Comparison of ENCODE assay signal across 29 cellular contexts in the genomic region with DNA sequence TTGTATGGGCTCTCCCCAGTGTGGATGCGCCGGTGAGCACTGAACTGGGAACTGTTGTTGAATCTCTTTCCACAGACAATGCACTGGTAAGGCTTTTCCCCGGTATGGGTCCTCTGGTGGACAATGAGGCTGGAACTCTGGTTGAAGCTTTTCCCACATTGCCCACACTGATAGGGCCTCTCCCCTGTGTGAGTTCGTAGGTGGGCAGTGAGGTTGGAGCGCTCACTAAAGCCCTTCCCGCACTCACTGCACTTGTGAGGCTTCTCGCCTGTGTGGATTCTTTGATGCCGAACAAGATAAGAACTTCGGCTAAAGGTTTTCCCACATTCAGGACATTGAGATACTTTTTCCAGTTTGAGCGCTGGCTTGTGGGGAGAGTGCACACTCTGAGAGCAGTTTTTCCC. TPM values are rescaled to one million over a fixed set of nuclear protein-coding genes. Genes with fewer than 3 reads are reported as not detected.
DNase-seq lines count a peak whose midpoint lies in the region; ATAC-seq and TF ChIP-seq lines count a peak whose summit lies in the region.
"Had no signal": no experiment of that assay in that cellular context is flagged by ENCODE, and none has a peak within 500 bp of the region (broad histone marks: within the 10 kb centered on the region; RNA-seq: fewer than 3 reads in every experiment).

No MANE protein-coding gene starts in this region.

- peak overlapping the region; percentile 22 to 25 for H3K4me3 ChIP-seq in CD4-positive, alpha-beta memory T cell (ENCODE audit: low read length in 2 of 2)
- peak overlapping the region; percentile 49 to 58 for H3K4me3 ChIP-seq in duodenal mucosa (ENCODE audit: low read depth in 1 of 2, low read length in 2 of 2)
- H3K4me3 ChIP-seq in rectal smooth muscle tissue (ENCODE audit: low read length) = peak overlapping the region; percentile 47
- H3K4me3 ChIP-seq: body of pancreas, testis, uterus had no signal

- H3K27me3 ChIP-seq in CD4-positive, alpha-beta memory T cell (ENCODE audit: insufficient read depth, low read length) = no peaks in the 10 kb centered on the region
- H3K27me3 ChIP-seq in duodenal mucosa (ENCODE audit: control insufficient read depth in 1 of 2, insufficient read depth in 2 of 2, low read length in 2 of 2) (no peaks in the 10 kb centered on the region), rectal smooth muscle tissue (ENCODE audit: control insufficient read depth, insufficient read depth, low read length) (no peaks in the 10 kb centered on the region)
- H3K27me3 ChIP-seq: body of pancreas, testis, uterus had no signal

- H3K27ac ChIP-seq in CD4-positive, alpha-beta memory T cell (ENCODE audit: low read depth, low read length) = no peak overlapping the region
- no peak overlapping the region for H3K27ac ChIP-seq in duodenal mucosa (ENCODE audit: low read depth, low read length)
- no peak overlapping the region for H3K27ac ChIP-seq in rectal smooth muscle tissue (ENCODE audit: low read depth, low read length)
- H3K27ac ChIP-seq: body of pancreas, testis, uterus had no signal

- H3K36me3 Mint-ChIP-seq in CD4-positive, alpha-beta memory T cell = peaks cover 78 to 80% of the 10 kb centered on the region in 2 donors

- no peaks in the 10 kb centered on the region for H3K27me3 Mint-ChIP-seq in CD4-positive, alpha-beta memory T cell
- H3K27me3 Mint-ChIP-seq: activated CD8-positive, alpha-beta T cell treated with anti-CD3 and anti-CD28 coated beads for 36 hours; CD4-positive, CD25-positive, alpha-beta regulatory T cell; natural killer cell treated with Interleukin-12 subunit alpha and Interleukin-12 subunit beta and Interleukin-15 and Interleukin-18, amount 100 ng/mL, for 72 hours; stimulated activated naive B cell treated with anti-CD40 and anti-IgM and Interleukin-4, amounts not matched to agents 10 μg/mL and 1 μg/mL and 100 μg/mL, for 72 hours had no signal

- H3K4me1 ChIP-seq in CD4-positive, alpha-beta memory T cell (ENCODE audit: insufficient read depth, low read length) = no peaks in the 10 kb centered on the region
- H3K4me1 ChIP-seq in duodenal mucosa (ENCODE audit: control insufficient read depth in 1 of 2, insufficient read depth in 2 of 2, low read length in 2 of 2) = no peaks in the 10 kb centered on the region
- no peaks in the 10 kb centered on the region for H3K4me1 ChIP-seq in rectal smooth muscle tissue (ENCODE audit: control insufficient read depth, insufficient read depth, low read length)
- H3K4me1 ChIP-seq: body of pancreas, testis, uterus had no signal

- peaks cover 13 to 66% of the 10 kb centered on the region in 2 donors for H3K9me3 ChIP-seq in CD4-positive, alpha-beta memory T cell (ENCODE audit: control insufficient read depth in 1 of 2, low read length in 2 of 2)
- peaks cover 68 to 72% of the 10 kb centered on the region in 2 donors for H3K9me3 ChIP-seq in duodenal mucosa (ENCODE audit: control insufficient read depth in 1 of 2, low read length in 2 of 2)

- intact Hi-C loops in CD4-positive, alpha-beta memory T cell (cut with micrococcal nuclease) = no loop called here

- ATAC-seq in HG02588 (IDR thresholded peaks at IDR 0.05; ENCODE audit: unreplicated experiment) = no peak
- ATAC-seq: activated CD8-positive, alpha-beta T cell treated with anti-CD3 and anti-CD28 coated beads for 36 hours; body of pancreas; esophagus mucosa; natural killer cell treated with Interleukin-12 subunit alpha and Interleukin-12 subunit beta and Interleukin-15 and Interleukin-18, amount 100 ng/mL, for 72 hours; Panc1; stimulated activated naive B cell treated with anti-CD40 and anti-IgM and Interleukin-4, amounts not matched to agents 10 μg/mL and 1 μg/mL and 100 μg/mL, for 72 hours had no signal

- peaks cover 10 to 95% (median 85%) of the 10 kb centered on the region in 8 donors for H3K9me3 Mint-ChIP-seq in CD4-positive, alpha-beta memory T cell

- no peak for DNase-seq in CD4-positive, alpha-beta memory T cell
- DNase-seq in HEK293T (ENCODE audit: extremely low spot score) (no peak), cerebellar nuclear complex (lab: John Stamatoyannopoulos, UW) (no peak), NCI-H187 (lab: John Stamatoyannopoulos, UW) (no peak)
- no peak for DNase-seq in activated CD4-positive, alpha-beta T cell treated with anti-CD3 and anti-CD28 coated beads for 4 hours
- DNase-seq: activated CD4-positive, CD25-positive, alpha-beta regulatory T cell treated with anti-CD3 and anti-CD28 coated beads, Interleukin-2, amount 50 U/mL, for 72 hours; activated CD8-positive, alpha-beta T cell treated with anti-CD3 and anti-CD28 coated beads for 36 hours; activated effector memory CD4-positive, alpha-beta T cell treated with anti-CD3 and anti-CD28 coated beads, Interleukin-2, amount 50 U/mL, for 16 hours; body of pancreas; CD4-positive, CD25-positive, alpha-beta regulatory T cell; DMS153; effector CD4-positive, alpha-beta T cell; GF-D8; H7; NCI-H1417 treated with DMSO at 0.1 percent for 48 hours; NK-92 treated with Interleukin-12 subunit alpha and Interleukin-12 subunit beta, amount 100 ng/mL, for 24 hours; stimulated activated CD4-positive, alpha-beta T cell treated with anti-CD3 and anti-CD28 coated beads, Interleukin-4, amount 100 ng/mL, for 1 hour; stimulated activated naive B cell treated with anti-CD40 and anti-IgM and Interleukin-4, amounts not matched to agents 10 μg/mL and 1 μg/mL and 100 μg/mL, for 72 hours; testis; uterus had no signal

- H3K36me3 ChIP-seq in CD4-positive, alpha-beta memory T cell (ENCODE audit: insufficient read depth, low read length) = peaks cover 39% of the 10 kb centered on the region
- peaks cover 46% of the 10 kb centered on the region in 2 donors for H3K36me3 ChIP-seq in duodenal mucosa (ENCODE audit: control insufficient read depth in 1 of 2, insufficient read depth in 2 of 2, low read length in 2 of 2)
- H3K36me3 ChIP-seq in rectal smooth muscle tissue (ENCODE audit: control insufficient read depth, insufficient read depth, low read length) = peaks cover 38% of the 10 kb centered on the region
- H3K36me3 ChIP-seq: uterus had no signal

- CTCF ChIA-PET in CD4-positive, alpha-beta memory T cell (lab: Charles Lee; ENCODE audit: partially characterized antibody) = no interaction called here
- CTCF ChIA-PET in HEK293T (lab: Yijun Ruan, JAX) = no interaction called here

- H3K4me3 Mint-ChIP-seq in CD4-positive, alpha-beta memory T cell = no peak overlapping the region
- H3K4me3 Mint-ChIP-seq: activated CD8-positive, alpha-beta T cell treated with anti-CD3 and anti-CD28 coated beads for 36 hours; natural killer cell treated with Interleukin-12 subunit alpha and Interleukin-12 subunit beta and Interleukin-15 and Interleukin-18, amount 100 ng/mL, for 72 hours; stimulated activated naive B cell treated with anti-CD40 and anti-IgM and Interleukin-4, amounts not matched to agents 10 μg/mL and 1 μg/mL and 100 μg/mL, for 72 hours had no signal

- no peak overlapping the region for H3K27ac Mint-ChIP-seq in CD4-positive, alpha-beta memory T cell
- H3K27ac Mint-ChIP-seq: activated CD8-positive, alpha-beta T cell treated with anti-CD3 and anti-CD28 coated beads for 36 hours; CD4-positive, CD25-positive, alpha-beta regulatory T cell; natural killer cell treated with Interleukin-12 subunit alpha and Interleukin-12 subunit beta and Interleukin-15 and Interleukin-18, amount 100 ng/mL, for 72 hours; stimulated activated naive B cell treated with anti-CD40 and anti-IgM and Interleukin-4, amounts not matched to agents 10 μg/mL and 1 μg/mL and 100 μg/mL, for 72 hours had no signal

- H3K9ac ChIP-seq in duodenal mucosa (ENCODE audit: low read depth in 1 of 2, low read length in 2 of 2) (no peak overlapping the region), rectal smooth muscle tissue (ENCODE audit: low read length) (no peak overlapping the region)

- POLR2A ChIA-PET in CD4-positive, alpha-beta memory T cell (lab: Charles Lee; ENCODE audit: partially characterized antibody) = interaction anchor here (0.6 to 3.4 kb wide), 3 partner anchors 18 to 160 kb away, joined by 3 to 13 read pairs (median 3); partner anchors contain the start of genes ZNF174 and ZSCAN32
- POLR2A ChIA-PET in HEK293T (lab: Yijun Ruan, JAX) = no interaction called here

- H3K4me1 Mint-ChIP-seq in CD4-positive, alpha-beta memory T cell = no peaks in the 10 kb centered on the region
- H3K4me1 Mint-ChIP-seq: stimulated activated naive B cell treated with anti-CD40 and anti-IgM and Interleukin-4, amounts not matched to agents 10 μg/mL and 1 μg/mL and 100 μg/mL, for 72 hours had no signal

TF ChIP-seq in HEK293T, 16 proteins besides CTCF, POLR2A, EP300 and RAD21:
- TF ChIP-seq NFRKB (IDR thresholded peaks at IDR 0.05) (0 out of 2 replicates have a peak, but pooled peaks have one; percentile 38), ELF4 (IDR thresholded peaks at IDR 0.05) (no peak)
TF ChIP-seq in HEK293T: peak in this region for 1.

RNA-seq across cellular contexts. Expression of gene ZSCAN32, which starts 17.8 kb away (rescaled TPM):
- 10 to 100 TPM; 26.8 to 28.8 TPM for total RNA-seq in CD4-positive, alpha-beta memory T cell
- 10 to 100 TPM in 1 of 2 donors, 1 to 10 TPM in 1; 9.8 to 11.9 TPM for polyA plus RNA-seq in CD4-positive, alpha-beta memory T cell

RNA-seq across cellular contexts. Expression of gene ZNF174, which starts 18.0 kb away (rescaled TPM):
- 10 to 100 TPM; 17.9 to 18.0 TPM for total RNA-seq in CD4-positive, alpha-beta memory T cell
- 10 to 100 TPM in 1 of 2 donors, 1 to 10 TPM in 1; 9.5 to 19.0 TPM for polyA plus RNA-seq in CD4-positive, alpha-beta memory T cell

RNA-seq across cellular contexts. Expression of gene OR2C1, which starts 27.4 kb away (rescaled TPM):
- not detected for total RNA-seq in CD4-positive, alpha-beta memory T cell
- under 1 TPM; 0.13 to 0.54 TPM for polyA plus RNA-seq in CD4-positive, alpha-beta memory T cell
- total RNA-seq: activated CD8-positive, alpha-beta T cell treated with anti-CD3 and anti-CD28 coated beads for 36 hours; body of pancreas; CD4-positive, CD25-positive, alpha-beta regulatory T cell; chondrocyte; esophagus mucosa; H7; natural killer cell treated with Interleukin-12 subunit alpha and Interleukin-12 subunit beta and Interleukin-15 and Interleukin-18, amount 100 ng/mL, for 72 hours; NCI-H460; osteocyte had no signal
